Comparison of ENCODE assay signal across 20 cellular contexts in genomic region chr18:79274823-79275222, GRCh38.
DNase-seq lines count a peak whose midpoint lies in the region; ATAC-seq and TF ChIP-seq lines count a peak whose summit lies in the region.
"Had no signal": no experiment of that assay in that cellular context is flagged by ENCODE, and none has a peak within 500 bp of the region (broad histone marks: within the 10 kb centered on the region; RNA-seq: fewer than 3 reads in every experiment).

No MANE protein-coding gene starts in this region.

- no peaks in the 10 kb centered on the region for H3K36me3 ChIP-seq in GM23338 (ENCODE audit: insufficient read depth)
- no peaks in the 10 kb centered on the region; the same call in 1 of the 2 replicates for H3K36me3 ChIP-seq in MM.1S (replicated peaks; ENCODE audit: insufficient read depth, low read length)
- peaks cover 0 to 61% (median 12%) of the 10 kb centered on the region in 6 donors for H3K36me3 ChIP-seq in spleen
- peaks cover 0 to 6% of the 10 kb centered on the region in 2 donors for H3K36me3 ChIP-seq in prostate gland
- H3K36me3 ChIP-seq: MG63, SJCRH30 had no signal

- H2AFZ ChIP-seq in GM23338 (no peak overlapping the region), MM.1S (ENCODE audit: low read length) (0 out of 2 replicates have a peak overlapping the region, but pooled peaks have one; percentile 4)

- H3K4me2 ChIP-seq in GM23338 (0 out of 2 replicates have a peak overlapping the region, but pooled peaks have one; percentile 13), MM.1S (ENCODE audit: low read depth, low read length) (peak overlapping the region; percentile 71)

- H3K79me2 ChIP-seq in GM23338 (replicated peaks; ENCODE audit: insufficient read depth), result no peaks in the 10 kb centered on the region
- no peaks in the 10 kb centered on the region for H3K79me2 ChIP-seq in MM.1S (ENCODE audit: low read length)

- no peak overlapping the region for H3K4me3 ChIP-seq in GM23338
- peak overlapping the region; percentile 11 for H3K4me3 ChIP-seq in MM.1S (ENCODE audit: low read length)
- no peak overlapping the region for H3K4me3 ChIP-seq in spleen
- H3K4me3 ChIP-seq in prostate gland, result no peak overlapping the region
- H3K4me3 ChIP-seq: MG63, SJCRH30 had no signal

- no peaks in the 10 kb centered on the region for H3K9me3 ChIP-seq in MM.1S (replicated peaks; ENCODE audit: insufficient read depth, low read length)
- no peaks in the 10 kb centered on the region for H3K9me3 ChIP-seq in spleen
- H3K9me3 ChIP-seq in prostate gland, result no peaks in the 10 kb centered on the region
- H3K9me3 ChIP-seq: MG63, SJCRH30 had no signal

- no peaks in the 10 kb centered on the region for H3F3A ChIP-seq in GM23338 (replicated peaks; ENCODE audit: low read depth)
- H3F3A ChIP-seq in MM.1S (ENCODE audit: insufficient read depth, low read length), result peaks cover 13% of the 10 kb centered on the region; the same call in 1 of the 2 replicates

- H3K4me1 ChIP-seq in GM23338 (ENCODE audit: insufficient read depth), result no peaks in the 10 kb centered on the region
- H3K4me1 ChIP-seq in MM.1S (ENCODE audit: low read length), result peaks cover 27% of the 10 kb centered on the region
- H3K4me1 ChIP-seq in spleen, result peaks cover 0 to 20% (median 11%) of the 10 kb centered on the region in 6 donors
- H3K4me1 ChIP-seq in prostate gland (replicated peaks), result no peaks in the 10 kb centered on the region
- H3K4me1 ChIP-seq: SJCRH30 had no signal

- intact Hi-C loops in spleen (cut with DNase I; ENCODE audit: low total_unique reads) (no loop called here), prostate gland (cut with DNase I) (no loop called here)

- no peaks in the 10 kb centered on the region for H3K27me3 ChIP-seq in GM23338 (ENCODE audit: insufficient read depth)
- no peaks in the 10 kb centered on the region for H3K27me3 ChIP-seq in MM.1S (replicated peaks; ENCODE audit: insufficient read depth, low read length)
- H3K27me3 ChIP-seq in spleen (replicated peaks in 1 of 7), result no peaks in the 10 kb centered on the region
- H3K27me3 ChIP-seq in prostate gland (replicated peaks; ENCODE audit: insufficient read depth), result no peaks in the 10 kb centered on the region
- H3K27me3 ChIP-seq: MG63, SJCRH30 had no signal

- TF ChIP-seq CTCF in GM23338 (conservative IDR thresholded peaks at IDR 0.05; ENCODE audit: low read depth in 2 of 2) (no peak), MM.1S (IDR thresholded peaks at IDR 0.05; ENCODE audit: low read length) (no peak), spleen (IDR thresholded peaks at IDR 0.05 in 8 of 11, conservative IDR thresholded peaks at IDR 0.05 in 3 of 11) (no peak), prostate gland (IDR thresholded peaks at IDR 0.05) (no peak)

- H3K4me3 Mint-ChIP-seq in GM23338, result no peak overlapping the region
- H3K4me3 Mint-ChIP-seq in stimulated activated effector memory CD8-positive, alpha-beta T cell treated with anti-CD3 and anti-CD28 coated beads, Interleukin-12 subunit alpha, Interleukin-12 subunit beta, amount 100 ng/mL, for 72 hours, result no peak overlapping the region

- 88 to 91% (median 90%) methylated on average over 8 of the region's 8 CpGs for WGBS in spleen, 5 donors
- 98% methylated on average over 8 of the region's 8 CpGs for WGBS in prostate gland

- H3K36me3 Mint-ChIP-seq in GM23338 (ENCODE audit: low read depth), result peaks cover 3% of the 10 kb centered on the region; the same call in 2 of the 3 replicates
- peaks cover 20% of the 10 kb centered on the region for H3K36me3 Mint-ChIP-seq in stimulated activated effector memory CD8-positive, alpha-beta T cell treated with anti-CD3 and anti-CD28 coated beads, Interleukin-12 subunit alpha, Interleukin-12 subunit beta, amount 100 ng/mL, for 72 hours

- H3K9me2 ChIP-seq in GM23338 (ENCODE audit: insufficient read depth) (no peaks in the 10 kb centered on the region), MM.1S (replicated peaks; ENCODE audit: insufficient read depth, low read length) (no peaks in the 10 kb centered on the region)

- H3K9me3 Mint-ChIP-seq in GM23338, result no peaks in the 10 kb centered on the region; the same call in 2 of the 3 replicates
- H3K9me3 Mint-ChIP-seq in stimulated activated effector memory CD8-positive, alpha-beta T cell treated with anti-CD3 and anti-CD28 coated beads, Interleukin-12 subunit alpha, Interleukin-12 subunit beta, amount 100 ng/mL, for 72 hours, result no peaks in the 10 kb centered on the region

- no peaks in the 10 kb centered on the region for H3K27me3 Mint-ChIP-seq in GM23338 (ENCODE audit: insufficient read depth, low read depth, poor library complexity)

- DNase-seq in GM23338 (ENCODE audit: low spot score) (no peak), MM.1S (no peak), spleen (no peak), prostate gland (ENCODE audit: low spot score) (no peak), NOMO-1 treated with dmso at 0.1 percent for 144 hours (lab: John Stamatoyannopoulos, UW; ENCODE audit: unreplicated experiment) (no peak)
- no peak for DNase-seq in stimulated activated effector memory CD8-positive, alpha-beta T cell treated with anti-CD3 and anti-CD28 coated beads, Interleukin-12 subunit alpha, Interleukin-12 subunit beta, amount 100 ng/mL, for 72 hours (ENCODE audit: low spot score in 2 of 2)
- DNase-seq: COR-L47, DMS153, HCEC 1CT, KBM-7, MG63, NCI-H1105 treated with DMSO at 0.1 percent for 48 hours, NCI-H1930, NCI-H2171, NCI-H510A, SJCRH30, T-helper 9 cell had no signal

- ATAC-seq in GM18511 (IDR thresholded peaks at IDR 0.05; ENCODE audit: unreplicated experiment) (peak; percentile 12), GM23338 (peak; percentile 65), HG03139 (IDR thresholded peaks at IDR 0.05; ENCODE audit: unreplicated experiment) (no peak)
- ATAC-seq in stimulated activated effector memory CD8-positive, alpha-beta T cell treated with anti-CD3 and anti-CD28 coated beads, Interleukin-12 subunit alpha, Interleukin-12 subunit beta, amount 100 ng/mL, for 72 hours, result no peak

- peak overlapping the region; percentile 31; the same call in 1 of the 2 replicates for H3K9ac ChIP-seq in MM.1S (ENCODE audit: low read length)

- H3K4me1 Mint-ChIP-seq in GM23338, result peaks cover 17% of the 10 kb centered on the region
- H3K4me1 Mint-ChIP-seq in stimulated activated effector memory CD8-positive, alpha-beta T cell treated with anti-CD3 and anti-CD28 coated beads, Interleukin-12 subunit alpha, Interleukin-12 subunit beta, amount 100 ng/mL, for 72 hours, result peaks cover 25% of the 10 kb centered on the region

- H3K27ac ChIP-seq in GM23338 (ENCODE audit: low read depth) (no peak overlapping the region), MM.1S (ENCODE audit: low read length) (peak overlapping the region; percentile 82), spleen (peak overlapping the region in 2 of 8 donors; percentile 50 to 53), prostate gland (no peak overlapping the region)
- H3K27ac ChIP-seq: C4-2B, SJCRH30 had no signal

- H3K27ac Mint-ChIP-seq in GM23338, result peak overlapping the region; percentile 11; the same call in 1 of the 2 replicates
- H3K27ac Mint-ChIP-seq in stimulated activated effector memory CD8-positive, alpha-beta T cell treated with anti-CD3 and anti-CD28 coated beads, Interleukin-12 subunit alpha, Interleukin-12 subunit beta, amount 100 ng/mL, for 72 hours, result peak overlapping the region; percentile 37

- TF ChIP-seq POLR2A in spleen (IDR thresholded peaks at IDR 0.05) (no peak), prostate gland (IDR thresholded peaks at IDR 0.05) (no peak)

- H4K20me1 ChIP-seq in GM23338 (replicated peaks; ENCODE audit: insufficient read depth) (no peaks in the 10 kb centered on the region), MM.1S (ENCODE audit: insufficient read depth, low read length) (no peaks in the 10 kb centered on the region)

TF ChIP-seq in GM23338, 12 proteins besides CTCF, POLR2A, EP300 and RAD21 (continues in another document):
- no peak for TF ChIP-seq ETS1 (IDR thresholded peaks at IDR 0.05)
- TF ChIP-seq STAT1 (IDR thresholded peaks at IDR 0.05; ENCODE audit: unreplicated experiment), result no peak
- no peak for TF ChIP-seq ZNF331 (CRISPR knock-in tag; IDR thresholded peaks at IDR 0.05; ENCODE audit: low read depth)
- TF ChIP-seq ZNF114 (CRISPR knock-in tag; IDR thresholded peaks at IDR 0.05), result no peak
- TF ChIP-seq CREB1 (CRISPR knock-in tag; IDR thresholded peaks at IDR 0.05; ENCODE audit: low read depth), result no peak
- TF ChIP-seq NANOG (IDR thresholded peaks at IDR 0.05; ENCODE audit: borderline replicate concordance), result no peak
- TF ChIP-seq EZH2 (IDR thresholded peaks at IDR 0.05; ENCODE audit: low read depth, unreplicated experiment), result no peak
- TF ChIP-seq POLR2AphosphoS5 (IDR thresholded peaks at IDR 0.05; ENCODE audit: low read depth), result no peak
- no peak for TF ChIP-seq EZH2phosphoT487 (IDR thresholded peaks at IDR 0.05; ENCODE audit: unreplicated experiment)

Comparison
In these comparisons a context has a peak if more than half of its experiments do, and no peak if none do; other contexts are left out.
1. ATAC-seq: peak in GM18511 (single experiment) and GM23338 (single experiment); none in stimulated activated effector memory CD8-positive, alpha-beta T cell treated with anti-CD3 and anti-CD28 coated beads, Interleukin-12 subunit alpha, Interleukin-12 subunit beta, amount 100 ng/mL, for 72 hours (single experiment) and HG03139 (single experiment).